Comparison of ENCODE assay signal across 2 cellular contexts in genomic region chr3:179957264-179957845, GRCh38.
TF ChIP-seq lines count a peak whose summit lies in the region.

No MANE protein-coding gene starts in this region.

TF ChIP-seq in GM12878, 131 proteins besides CTCF, POLR2A, EP300 and RAD21 (continued from another document):
- no peak for TF ChIP-seq BCL3 (IDR thresholded peaks at IDR 0.05; ENCODE audit: borderline replicate concordance, insufficient read depth, low read depth, low read length, poor library complexity, severe bottlenecking)
- TF ChIP-seq RCOR1 (conservative IDR thresholded peaks at IDR 0.05; ENCODE audit: low read depth, low read length), result no peak
- TF ChIP-seq SMARCA5 (IDR thresholded peaks at IDR 0.05), result no peak
- no peak for TF ChIP-seq MEF2A (IDR thresholded peaks at IDR 0.05; ENCODE audit: insufficient read depth, low read depth, low read length)
- TF ChIP-seq SIN3A (IDR thresholded peaks at IDR 0.05; ENCODE audit: low read depth, low read length), result no peak
- no peak for TF ChIP-seq IRF3 (IDR thresholded peaks at IDR 0.05)
- no peak for TF ChIP-seq FOXM1 (IDR thresholded peaks at IDR 0.05; ENCODE audit: low read depth, low read length)
- TF ChIP-seq NR2C2 (IDR thresholded peaks at IDR 0.05; ENCODE audit: borderline replicate concordance, control insufficient read depth, insufficient read length, low read depth), result no peak
TF ChIP-seq in GM12878: peak in this region for 0.

TF ChIP-seq in HepG2, 621 proteins besides CTCF, POLR2A, EP300 and RAD21 (continued from another document):
- TF ChIP-seq ZNF281 (CRISPR knock-in tag; IDR thresholded peaks at IDR 0.05; ENCODE audit: borderline replicate concordance) (no peak), KDM5A (IDR thresholded peaks at IDR 0.05; ENCODE audit: borderline replicate concordance, low read length) (no peak), TCF7 (IDR thresholded peaks at IDR 0.05; ENCODE audit: low read depth) (no peak), ZNF564 (CRISPR knock-in tag; IDR thresholded peaks at IDR 0.05) (no peak), ZNF777 (CRISPR knock-in tag; IDR thresholded peaks at IDR 0.05) (no peak), SKIL (CRISPR knock-in tag; IDR thresholded peaks at IDR 0.05; ENCODE audit: borderline replicate concordance) (no peak), ZNF280B (CRISPR knock-in tag; IDR thresholded peaks at IDR 0.05; ENCODE audit: borderline replicate concordance) (no peak), ZHX2 (IDR thresholded peaks at IDR 0.05; ENCODE audit: low read depth) (no peak), ZHX2 (CRISPR knock-in tag; IDR thresholded peaks at IDR 0.05; ENCODE audit: borderline replicate concordance) (no peak)
